Comparison of ENCODE assay signal across 8 cellular contexts in genomic region chr2:156322103-156322671, GRCh38. TPM values are rescaled to one million over a fixed set of nuclear protein-coding genes. Genes with fewer than 3 reads are reported as not detected.
DNase-seq lines count a peak whose midpoint lies in the region; ATAC-seq, FAIRE-seq and TF ChIP-seq lines count a peak whose summit lies in the region.

No MANE protein-coding gene starts in this region.

- 18 to 26% (median 22%) methylated on average over 21 of the region's 21 CpGs for WGBS in psoas muscle, 3 donors

- intact Hi-C loops in psoas muscle (cut with DNase I): no loop called here

- peaks cover 27% of the 10 kb centered on the region for H3K27me3 ChIP-seq in brain microvascular endothelial cell (replicated peaks)
- H3K27me3 ChIP-seq in psoas muscle (ENCODE audit: insufficient read depth in 3 of 3, low read length in 2 of 3): peaks cover 0 to 43% (median 6%) of the 10 kb centered on the region in 3 donors

- peaks cover 14% of the 10 kb centered on the region for H3K4me1 ChIP-seq in psoas muscle

- H3K4me3 ChIP-seq in brain microvascular endothelial cell (ENCODE audit: low read depth, low read length) (peak overlapping the region; percentile 57), psoas muscle (peak overlapping the region; percentile 63)

- no peak for FAIRE-seq in D721Med (lab: Jason Lieb, UNC)

- no peaks in the 10 kb centered on the region for H3K9me3 ChIP-seq in psoas muscle

- in situ Hi-C loops in brain microvascular endothelial cell (cut with HindIII; ENCODE audit: low pct_ligation_motif_present, low sequenced_read_pairs): no loop called here

- H3K36me3 ChIP-seq in brain microvascular endothelial cell (replicated peaks): no peaks in the 10 kb centered on the region
- H3K36me3 ChIP-seq in psoas muscle (ENCODE audit: insufficient read depth in 1 of 2, low read depth in 1 of 2): peaks cover 0 to 11% of the 10 kb centered on the region in 2 donors

- DNase-seq in brain microvascular endothelial cell (no peak), psoas muscle (peak in 1 of 2 donors; percentile 28), D721Med (ENCODE audit: insufficient read length, low spot score) (no peak), putamen (ENCODE audit: low spot score) (no peak), KG1 (lab: John Stamatoyannopoulos, UW) (no peak), D341Med (ENCODE audit: low spot score) (no peak)

- ATAC-seq in GM19351 (IDR thresholded peaks at IDR 0.05; ENCODE audit: unreplicated experiment) (peak; percentile 58), HG03097 (IDR thresholded peaks at IDR 0.05; ENCODE audit: low FRiP score, unreplicated experiment) (peak; percentile 76), psoas muscle (peak in 3 of 4 donors; percentile 16 to 39 (median 33))

- TF ChIP-seq CTCF in brain microvascular endothelial cell (IDR thresholded peaks at IDR 0.05; ENCODE audit: low read depth, low read length, missing control alignments) (no peak), psoas muscle (IDR thresholded peaks at IDR 0.05) (no peak), D721Med (IDR thresholded peaks at IDR 0.05; ENCODE audit: insufficient read depth, missing control alignments) (no peak)

- H3K27ac ChIP-seq in brain microvascular endothelial cell: no peak overlapping the region
- H3K27ac ChIP-seq in psoas muscle: no peak overlapping the region

RNA-seq across cellular contexts. Expression of gene NR4A2, which starts 10.3 kb away (rescaled TPM):
- 1 to 10 TPM in 2 of 4 donors, under 1 TPM in 2; 0.86 to 2.3 (median 1.3) TPM for total RNA-seq in psoas muscle
- polyA plus RNA-seq in psoas muscle: 1 to 10 TPM in 2 of 3 donors, under 1 TPM in 1; 0.31 to 1.4 (median 1.2) TPM
